ENCODE assay signal across 8 cellular contexts in genomic region chr1:93021539-93022134, GRCh38. TPM values are rescaled to one million over a fixed set of nuclear protein-coding genes. Genes with fewer than 3 reads are reported as not detected.
DNase-seq lines count a peak whose midpoint lies in the region; ATAC-seq, FAIRE-seq and TF ChIP-seq lines count a peak whose summit lies in the region.

No MANE protein-coding gene starts in this region.

- POLR2A ChIA-PET in AG04449 (lab: Yijun Ruan, JAX): no interaction called here
- POLR2A ChIA-PET in GM12878 (lab: Charles Lee): interaction anchor here (1.0 kb wide), 1 partner anchor 41 kb away, joined by 3 read pairs; no protein-coding TSS in a partner anchor

- RAD21 ChIA-PET in GM12878 (lab: Charles Lee; ENCODE audit: unreplicated experiment): interaction anchor here (1.0 to 3.8 kb wide), 7 partner anchors 20 to 283 kb away, joined by 3 to 36 read pairs (median 4); no protein-coding TSS in a partner anchor

- intact Hi-C loops in GM12878 (cut with micrococcal nuclease; ENCODE audit: unreplicated experiment) (loop anchor here (1.0 to 2.0 kb wide), 2 partner anchors 41 to 127 kb away; no protein-coding TSS in a partner anchor), left colon (cut with DNase I, micrococcal nuclease) (no loop called here)

- no peak overlapping the region for H3K27ac ChIP-seq in GM12878 (ENCODE audit: control insufficient read depth, insufficient read depth)

- no peaks in the 10 kb centered on the region; the same call in 1 of the 2 replicates for H3K4me1 ChIP-seq in GM12878 (ENCODE audit: control insufficient read depth, insufficient read depth, low read length)

- H3K36me3 ChIP-seq in GM06990 (ENCODE audit: control insufficient read depth, insufficient read depth, low read length) (no peaks in the 10 kb centered on the region), GM12878 (ENCODE audit: control insufficient read depth in 2 of 2, insufficient read depth in 2 of 2, low read length in 1 of 2) (no peaks in the 10 kb centered on the region)

- in situ Hi-C loops in GM12878 (cut with MboI): no loop called here

- FAIRE-seq in GM12878 (lab: Jason Lieb, UNC): peak; percentile 92
- no peak for FAIRE-seq in urothelium cell line (lab: Jason Lieb, UNC)

- SMC1A ChIA-PET in GM12878 (lab: Charles Lee; ENCODE audit: uncharacterized antibody, unreplicated experiment): interaction anchor here (0.6 to 4.9 kb wide), 19 partner anchors 11 to 332 kb away, joined by 3 to 57 read pairs (median 4); no protein-coding TSS in a partner anchor

- TF ChIP-seq CTCF in AG04449 (IDR thresholded peaks at IDR 0.05; ENCODE audit: insufficient read depth, low read length, missing control alignments) (peak; percentile 58), GM06990 (IDR thresholded peaks at IDR 0.05; ENCODE audit: insufficient read depth, low read length, poor library complexity, severe bottlenecking) (peak; percentile 69), GM12878 (IDR thresholded peaks at IDR 0.05 in 2 of 3, conservative IDR thresholded peaks at IDR 0.05 in 1 of 3; ENCODE audit: control insufficient read depth in 2 of 3, extremely low read depth in 1 of 3, insufficient read depth in 1 of 3, low read depth in 3 of 3, low read length in 3 of 3) (peak; percentile 70 to 78 (median 71))

- H3K4me3 ChIP-seq in AG04449 (ENCODE audit: low read depth, low read length) (no peak overlapping the region), GM06990 (replicated peaks; ENCODE audit: low read depth, low read length) (no peak overlapping the region), GM12878 (no peak overlapping the region)

- CTCF ChIA-PET in AG04449 (lab: Yijun Ruan, JAX) (interaction anchor here (0.7 to 3.0 kb wide), 24 partner anchors 8 to 168 kb away, joined by 3 to 24 read pairs (median 4); partner anchors contain the start of gene MTF2), GM12878 (lab: Yijun Ruan, JAX) (interaction anchor here (0.6 to 22.9 kb wide), 21 partner anchors 8 to 283 kb away, joined by 3 to 445 read pairs (median 4); partner anchors contain the start of gene MTF2)

- no peak overlapping the region; the same call in 1 of the 2 replicates for H2AFZ ChIP-seq in GM12878 (ENCODE audit: control insufficient read depth, low read depth, low read length)

- no peak for TF ChIP-seq POLR2A in GM12878 (IDR thresholded peaks at IDR 0.05; ENCODE audit: low read depth, low read length)

- 1% methylated on average over 4 of the region's 4 CpGs for whole genome bisulfite sequencing in GM12878 (ENCODE audit: insufficient coverage, insufficient replicate concordance, low lambda C conversion rate, missing lambda C conversion rate)

- peak; percentile 93 for TF ChIP-seq RAD21 in GM12878 (IDR thresholded peaks at IDR 0.05; ENCODE audit: insufficient read depth, low read depth, low read length)

- H3K27me3 ChIP-seq in GM06990 (replicated peaks; ENCODE audit: control insufficient read depth, insufficient read depth, low read length): no peaks in the 10 kb centered on the region
- H3K27me3 ChIP-seq in GM12878 (replicated peaks in 1 of 2; ENCODE audit: control insufficient read depth in 2 of 2, insufficient read depth in 2 of 2, low read length in 1 of 2): no peaks in the 10 kb centered on the region; a peak in 1 of 4 replicates

- H3K9me3 ChIP-seq in GM12878 (replicated peaks; ENCODE audit: control insufficient read depth, insufficient read depth, low read length): no peaks in the 10 kb centered on the region

- H4K20me1 ChIP-seq in GM12878 (ENCODE audit: control insufficient read depth, insufficient read depth): no peaks in the 10 kb centered on the region

- no peak overlapping the region for H3K4me2 ChIP-seq in GM12878 (ENCODE audit: control insufficient read depth, insufficient read depth)

- no peak overlapping the region for H3K9ac ChIP-seq in GM12878 (ENCODE audit: control insufficient read depth, insufficient read depth, low read length)

- DNase-seq in AG04449 (ENCODE audit: low read depth, low spot score) (no peak), GM06990 (ENCODE audit: extremely low read depth, insufficient read length) (peak; percentile 36), NCI-H446 treated with DMSO at 0.1 percent for 48 hours (lab: John Stamatoyannopoulos, UW) (peak; percentile 65), GM12878 (ENCODE audit: low read depth, low spot score) (no peak), left colon (no peak), urothelium cell line (ENCODE audit: low spot score) (peak; percentile 49)

- TF ChIP-seq EP300 in GM12878 (IDR thresholded peaks at IDR 0.05; ENCODE audit: borderline replicate concordance in 1 of 2, control insufficient read depth in 1 of 2, low read depth in 2 of 2, low read length in 2 of 2): no peak

- H3K79me2 ChIP-seq in GM12878 (ENCODE audit: control insufficient read depth, insufficient read depth, low read length): no peaks in the 10 kb centered on the region

- no TSS peak for BruUV-seq in GM12878 (replicated peaks; lab: Mats Ljungman, UMichigan)

- ATAC-seq in HG02973 (IDR thresholded peaks at IDR 0.05; ENCODE audit: unreplicated experiment): peak; percentile 59
- peak; percentile 94 for ATAC-seq in GM12878
- peak; percentile 85 for ATAC-seq in left colon
- no peak for ATAC-seq in HG02610 (IDR thresholded peaks at IDR 0.05; ENCODE audit: unreplicated experiment)

TF ChIP-seq in GM12878, 131 proteins besides CTCF, POLR2A, EP300 and RAD21:
- TF ChIP-seq MEF2A (IDR thresholded peaks at IDR 0.05; ENCODE audit: insufficient read depth, low read depth, low read length): no peak
- TF ChIP-seq SMC3 (IDR thresholded peaks at IDR 0.05; ENCODE audit: borderline replicate concordance, low read length): peak; percentile 87
- TF ChIP-seq MAX (IDR thresholded peaks at IDR 0.05; ENCODE audit: low read depth, low read length): no peak

RNA-seq across cellular contexts. Expression of gene MTF2, which starts 57.4 kb away (rescaled TPM):
- 208 and 233 TPM in 2 replicates for total RNA-seq in GM12878 (2013; cell fraction: nucleolus; rRNA removed)
- total RNA-seq in GM12878 (2014; rRNA removed): 33.3 and 41.8 TPM in 2 replicates
- total RNA-seq in GM12878 (2014; rRNA removed; fragmentation: Illumina TruSeq; extraction: Trizol): 43.6 and 44.3 TPM in 2 replicates
- 45.9 and 54.8 TPM in 2 replicates for total RNA-seq in GM12878 (2021)
- polyA plus RNA-seq in GM12878 (2011; ENCODE audit: low read depth): 15.5 TPM
- 74.9 and 102 TPM in 2 replicates for polyA plus RNA-seq in GM12878 (2011; rRNA removed)
- 35.9 and 38.8 TPM in 2 replicates for polyA plus RNA-seq in GM12878 (2011; cell fraction: cytosol; rRNA removed)
- polyA plus RNA-seq in GM12878 (2011; cell fraction: nucleus; rRNA removed): 35.1 and 45.2 TPM in 2 replicates
- polyA plus RNA-seq in GM12878 (2012): 23.9 and 26.9 TPM in 2 replicates
- polyA plus RNA-seq in GM12878 (2014; fragmentation: Illumina TruSeq; extraction: Trizol): 38.8 and 40.7 TPM in 2 replicates
- 10 to 100 TPM; 22.6 to 30.6 TPM for polyA plus RNA-seq in GM12878 (2014; fragmentation: Nextera tagmentation; extraction: Ambion mirVana)
- 32.3 and 41.9 TPM in 2 replicates for polyA plus RNA-seq in GM12878 (2014; rRNA removed)
- polyA plus RNA-seq in GM12878 (2016; fragmentation: Nextera tagmentation; extraction: Ambion mirVana): 10 to 100 TPM; 67.4 to 69.4 TPM
- polyA minus RNA-seq in GM12878 (2011; rRNA and poly(A)+ RNA removed): 99.2 and 125 TPM in 2 replicates
- polyA minus RNA-seq in GM12878 (2011; cell fraction: cytosol; rRNA and poly(A)+ RNA removed): 32.7 and 33.9 TPM in 2 replicates
- polyA minus RNA-seq in GM12878 (2011; cell fraction: nucleus; rRNA and poly(A)+ RNA removed): 51.7 and 64.1 TPM in 2 replicates
- 10 to 100 TPM; 24.4 to 26.3 TPM for total RNA-seq in left colon

Comparison
In these comparisons a context has a peak if more than half of its experiments do, and no peak if none do; other contexts are left out.
1. DNase-seq: peak in GM06990 (single experiment), NCI-H446 treated with DMSO at 0.1 percent for 48 hours (single experiment) and urothelium cell line (single experiment); none in AG04449 (single experiment), GM12878 (single experiment) and left colon (0 of 2).
2. Peak in every context shown above with its lines, with median percentiles within 50 percentile points of each other: CTCF ChIP-seq.